15 cellular contexts compared by ENCODE assay signal in the genomic region with DNA sequence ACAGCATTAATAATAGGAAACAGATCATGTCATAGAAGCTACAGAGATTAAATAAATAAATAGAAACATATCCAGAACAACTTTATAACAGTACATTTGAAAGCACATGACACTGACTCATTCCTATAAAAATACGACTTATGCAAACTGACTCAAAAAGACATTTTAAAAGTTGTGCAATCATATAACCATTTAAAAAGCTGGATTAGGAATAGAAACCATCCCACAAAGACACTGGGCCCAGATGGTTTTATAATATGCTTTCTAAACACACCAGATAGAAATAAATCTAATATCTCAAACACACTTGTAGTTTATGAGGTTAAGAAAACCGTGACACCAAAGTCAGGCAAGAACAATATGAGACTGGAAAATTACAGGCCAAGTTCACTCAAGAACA. TPM values are rescaled to one million over a fixed set of nuclear protein-coding genes. Genes with fewer than 3 reads are reported as not detected.
DNase-seq lines count a peak whose midpoint lies in the region; ATAC-seq and TF ChIP-seq lines count a peak whose summit lies in the region.
"Had no signal": no experiment of that assay in that cellular context is flagged by ENCODE, and none has a peak within 500 bp of the region (broad histone marks: within the 10 kb centered on the region; RNA-seq: fewer than 3 reads in every experiment).

No MANE protein-coding gene starts in this region.

- peak; percentile 55 for DNase-seq in AG20443 (ENCODE audit: low spot score)
- peak; percentile 74 for DNase-seq in MV-4-11 (lab: John Stamatoyannopoulos, UW)
- DNase-seq in epithelial cell of esophagus (ENCODE audit: low read depth): peak; percentile 52
- no peak for DNase-seq in osteocyte (ENCODE audit: extremely low spot score, unreplicated experiment)
- no peak for DNase-seq in substantia nigra (lab: John Stamatoyannopoulos, UW)
- DNase-seq in globus pallidus (ENCODE audit: low spot score): no peak
- DNase-seq: activated CD8-positive, alpha-beta T cell treated with anti-CD3 and anti-CD28 coated beads for 36 hours; NCI-H1105; NCI-H510A; SHP77 treated with DMSO at 0.1 percent for 48 hours; stimulated activated naive CD4-positive, alpha-beta T cell had no signal

- H3K4me3 ChIP-seq in epithelial cell of esophagus (ENCODE audit: low read length): no peak overlapping the region

- no peaks in the 10 kb centered on the region for H3K36me3 Mint-ChIP-seq in osteocyte (ENCODE audit: unreplicated experiment)
- H3K36me3 Mint-ChIP-seq: CD14-positive monocyte had no signal

- H3K4me1 Mint-ChIP-seq in osteocyte (ENCODE audit: unreplicated experiment): peaks cover 5% of the 10 kb centered on the region
- H3K4me1 Mint-ChIP-seq: CD14-positive monocyte had no signal

- H3K27me3 Mint-ChIP-seq in osteocyte (ENCODE audit: unreplicated experiment): peaks cover 11% of the 10 kb centered on the region

- no peak overlapping the region for H3K4me3 Mint-ChIP-seq in osteocyte (ENCODE audit: unreplicated experiment)
- H3K4me3 Mint-ChIP-seq: activated CD8-positive, alpha-beta T cell treated with anti-CD3 and anti-CD28 coated beads for 36 hours; CD14-positive monocyte had no signal

- ATAC-seq in GM18519 (IDR thresholded peaks at IDR 0.05; ENCODE audit: low FRiP score, unreplicated experiment): no peak
- ATAC-seq in HG03442 (IDR thresholded peaks at IDR 0.05; ENCODE audit: unreplicated experiment): no peak
- ATAC-seq: activated CD8-positive, alpha-beta T cell treated with anti-CD3 and anti-CD28 coated beads for 36 hours had no signal

- no peak for TF ChIP-seq CTCF in epithelial cell of esophagus (IDR thresholded peaks at IDR 0.05; ENCODE audit: insufficient read depth, low read depth, low read length, missing control alignments)
- TF ChIP-seq CTCF in osteocyte (IDR thresholded peaks at IDR 0.05): no peak

- peak overlapping the region; percentile 43 for H3K27ac Mint-ChIP-seq in osteocyte (ENCODE audit: unreplicated experiment)
- H3K27ac Mint-ChIP-seq: activated CD8-positive, alpha-beta T cell treated with anti-CD3 and anti-CD28 coated beads for 36 hours had no signal

- no peak overlapping the region for H3K27ac ChIP-seq in substantia nigra (ENCODE audit: low read depth, low read length, poor library complexity, severe bottlenecking)

- H3K9me3 Mint-ChIP-seq in osteocyte (ENCODE audit: unreplicated experiment): peaks cover 6% of the 10 kb centered on the region

RNA-seq across cellular contexts. Expression of a gene that starts 47.6 kb away (rescaled TPM):
- 0.39 and 0.99 TPM in 2 replicates for total RNA-seq in osteocyte
- total RNA-seq: pulmonary artery endothelial cell had no signal

Comparison
In these comparisons a context has a peak if more than half of its experiments do, and no peak if none do; other contexts are left out.
1. DNase-seq: peak in AG20443 (single experiment), MV-4-11 (single experiment) and epithelial cell of esophagus (single experiment); none in osteocyte (single experiment), substantia nigra (0 of 49) and globus pallidus (single experiment).